In genomic region chr1:235057385-235058306, GRCh38 we compare ENCODE assay signal across 2 cellular contexts.
TF ChIP-seq lines count a peak whose summit lies in the region.

No MANE protein-coding gene starts in this region.

TF ChIP-seq in K562, 482 proteins besides CTCF, POLR2A, EP300 and RAD21:
- TF ChIP-seq, protein P1, sequence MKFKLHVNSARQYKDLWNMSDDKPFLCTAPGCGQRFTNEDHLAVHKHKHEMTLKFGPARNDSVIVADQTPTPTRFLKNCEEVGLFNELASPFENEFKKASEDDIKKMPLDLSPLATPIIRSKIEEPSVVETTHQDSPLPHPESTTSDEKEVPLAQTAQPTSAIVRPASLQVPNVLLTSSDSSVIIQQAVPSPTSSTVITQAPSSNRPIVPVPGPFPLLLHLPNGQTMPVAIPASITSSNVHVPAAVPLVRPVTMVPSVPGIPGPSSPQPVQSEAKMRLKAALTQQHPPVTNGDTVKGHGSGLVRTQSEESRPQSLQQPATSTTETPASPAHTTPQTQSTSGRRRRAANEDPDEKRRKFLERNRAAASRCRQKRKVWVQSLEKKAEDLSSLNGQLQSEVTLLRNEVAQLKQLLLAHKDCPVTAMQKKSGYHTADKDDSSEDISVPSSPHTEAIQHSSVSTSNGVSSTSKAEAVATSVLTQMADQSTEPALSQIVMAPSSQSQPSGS (CRISPR knock-in tag; IDR thresholded peaks at IDR 0.05), result no peak
- peak; percentile 51; the same call in 1 of the 2 replicates for TF ChIP-seq ZNF12 (CRISPR knock-in tag; IDR thresholded peaks at IDR 0.05)

TF ChIP-seq in liver, 16 proteins besides CTCF, POLR2A, EP300 and RAD21 (continued from another document):
- TF ChIP-seq, protein P2, sequence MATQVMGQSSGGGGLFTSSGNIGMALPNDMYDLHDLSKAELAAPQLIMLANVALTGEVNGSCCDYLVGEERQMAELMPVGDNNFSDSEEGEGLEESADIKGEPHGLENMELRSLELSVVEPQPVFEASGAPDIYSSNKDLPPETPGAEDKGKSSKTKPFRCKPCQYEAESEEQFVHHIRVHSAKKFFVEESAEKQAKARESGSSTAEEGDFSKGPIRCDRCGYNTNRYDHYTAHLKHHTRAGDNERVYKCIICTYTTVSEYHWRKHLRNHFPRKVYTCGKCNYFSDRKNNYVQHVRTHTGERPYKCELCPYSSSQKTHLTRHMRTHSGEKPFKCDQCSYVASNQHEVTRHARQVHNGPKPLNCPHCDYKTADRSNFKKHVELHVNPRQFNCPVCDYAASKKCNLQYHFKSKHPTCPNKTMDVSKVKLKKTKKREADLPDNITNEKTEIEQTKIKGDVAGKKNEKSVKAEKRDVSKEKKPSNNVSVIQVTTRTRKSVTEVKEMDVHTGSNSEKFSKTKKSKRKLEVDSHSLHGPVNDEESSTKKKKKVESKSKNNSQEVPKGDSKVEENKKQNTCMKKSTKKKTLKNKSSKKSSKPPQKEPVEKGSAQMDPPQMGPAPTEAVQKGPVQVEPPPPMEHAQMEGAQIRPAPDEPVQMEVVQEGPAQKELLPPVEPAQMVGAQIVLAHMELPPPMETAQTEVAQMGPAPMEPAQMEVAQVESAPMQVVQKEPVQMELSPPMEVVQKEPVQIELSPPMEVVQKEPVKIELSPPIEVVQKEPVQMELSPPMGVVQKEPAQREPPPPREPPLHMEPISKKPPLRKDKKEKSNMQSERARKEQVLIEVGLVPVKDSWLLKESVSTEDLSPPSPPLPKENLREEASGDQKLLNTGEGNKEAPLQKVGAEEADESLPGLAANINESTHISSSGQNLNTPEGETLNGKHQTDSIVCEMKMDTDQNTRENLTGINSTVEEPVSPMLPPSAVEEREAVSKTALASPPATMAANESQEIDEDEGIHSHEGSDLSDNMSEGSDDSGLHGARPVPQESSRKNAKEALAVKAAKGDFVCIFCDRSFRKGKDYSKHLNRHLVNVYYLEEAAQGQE (IDR thresholded peaks at IDR 0.05), result peak; percentile 13
- TF ChIP-seq TAF1 (conservative IDR thresholded peaks at IDR 0.05), result no peak
- TF ChIP-seq FOXA1 (IDR thresholded peaks at IDR 0.05), result no peak
- TF ChIP-seq SP1 (IDR thresholded peaks at IDR 0.05), result peak; percentile 48
- no peak for TF ChIP-seq ATF3 (IDR thresholded peaks at IDR 0.05)
